ENCODE assay signal across 9 cellular contexts in the genomic region with DNA sequence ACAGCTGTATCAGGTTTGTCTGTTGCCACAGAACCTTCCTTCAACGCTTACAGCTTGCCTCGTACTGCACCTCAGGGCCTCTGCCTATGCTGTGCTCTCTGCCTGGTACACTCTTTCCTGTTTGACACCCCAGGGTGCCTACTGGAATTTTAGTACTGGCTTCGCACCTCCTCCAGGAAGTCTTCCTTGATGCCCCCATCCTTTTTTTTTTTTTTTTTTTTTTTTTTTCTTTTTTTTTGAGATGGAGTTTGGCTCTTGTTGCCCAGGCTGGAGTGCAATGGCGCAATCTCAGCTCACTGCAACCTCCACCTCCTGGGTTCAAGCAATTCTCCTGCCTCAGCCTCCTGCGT. TPM values are rescaled to one million over a fixed set of nuclear protein-coding genes. Genes with fewer than 3 reads are reported as not detected.
DNase-seq lines count a peak whose midpoint lies in the region; ATAC-seq and TF ChIP-seq lines count a peak whose summit lies in the region.
"Not testable (repeated sequence)": the region's sequence is repeated elsewhere in the genome, so short reads cannot be mapped to it uniquely, and the experiment has no call there.
"Had no signal": no experiment of that assay in that cellular context is flagged by ENCODE, and none has a peak within 500 bp of the region (broad histone marks: within the 10 kb centered on the region; RNA-seq: fewer than 3 reads in every experiment).

No MANE protein-coding gene starts in this region.

- not testable (repeated sequence) for H2BK15ac ChIP-seq in IMR-90 (ENCODE audit: low read depth, low read length)

- intact Hi-C loops in IMR-90 (cut with micrococcal nuclease); body of pancreas (cut with DNase I); left colon (cut with DNase I, micrococcal nuclease); mucosa of descending colon (cut with DNase I, micrococcal nuclease): not testable (repeated sequence)

- H3K27ac ChIP-seq in IMR-90 (ENCODE audit: insufficient read depth, low read length), result not testable (repeated sequence)
- H3K27ac ChIP-seq in body of pancreas, result peak overlapping the region; percentile 75 to 88 (median 83)
- H3K27ac ChIP-seq in substantia nigra (ENCODE audit: low read depth, low read length, poor library complexity, severe bottlenecking), result peak overlapping the region; percentile 38

- dilution Hi-C loops in IMR-90 (cut with HindIII; ENCODE audit: low sequenced_read_pairs, unreplicated experiment), result not testable (repeated sequence)

- H2AK9ac ChIP-seq in IMR-90 (replicated peaks; ENCODE audit: low read depth, low read length, poor library complexity), result peak overlapping the region; percentile 24

- in situ Hi-C loops in IMR-90 (cut with MboI; ENCODE audit: low sequenced_read_pairs), result not testable (repeated sequence)

- H3K14ac ChIP-seq in IMR-90 (replicated peaks; ENCODE audit: low read depth, low read length), result not testable (repeated sequence)

- H3K4me1 ChIP-seq in IMR-90 (ENCODE audit: control insufficient read depth, insufficient read depth, low read length); mucosa of descending colon (ENCODE audit: low read depth): not testable (repeated sequence)
- peaks cover 74% of the 10 kb centered on the region for H3K4me1 ChIP-seq in body of pancreas

- H3K4ac ChIP-seq in IMR-90 (ENCODE audit: low read depth, low read length), result not testable (repeated sequence)

- not testable (repeated sequence) for TF ChIP-seq RAD21 in IMR-90 (IDR thresholded peaks at IDR 0.05; ENCODE audit: low read length)

- CTCF ChIA-PET in IMR-90 (lab: Yijun Ruan, JAX), result interaction anchor here (1.2 kb wide), 1 partner anchor 35 kb away, joined by 4 read pairs; no protein-coding TSS in a partner anchor

- not testable (repeated sequence) for H3K9me1 ChIP-seq in IMR-90 (ENCODE audit: insufficient read depth, low read length)

- not testable (repeated sequence) for H2BK20ac ChIP-seq in IMR-90 (ENCODE audit: low read depth, low read length)

- H2BK5ac ChIP-seq in IMR-90 (ENCODE audit: low read depth, low read length, poor library complexity, severe bottlenecking), result not testable (repeated sequence)

- not testable (repeated sequence) for H3K36me3 ChIP-seq in IMR-90 (ENCODE audit: control insufficient read depth, insufficient read depth, low read length); body of pancreas (replicated peaks in 1 of 2; ENCODE audit: insufficient read depth in 1 of 2, low read depth in 2 of 2); mucosa of descending colon (ENCODE audit: low read depth)

- H4K8ac ChIP-seq in IMR-90 (ENCODE audit: low read depth in 2 of 2, low read length in 2 of 2), result not testable (repeated sequence)

- H2AFZ ChIP-seq in IMR-90 (replicated peaks; ENCODE audit: low read length, poor library complexity), result not testable (repeated sequence)

- 100% methylated on average over 1 of the region's 5 CpGs; no CpG with 5 or more reads in 1 of the 2 experiments for WGBS in IMR-90 (ENCODE audit: extremely low coverage in 2 of 2, insufficient read length in 1 of 2), 2 experiments
- 58 to 65% methylated on average over 4 to 5 of the region's 5 CpGs for WGBS in body of pancreas, 2 donors

- ATAC-seq in IMR-90 (ENCODE audit: low read depth); body of pancreas: not testable (repeated sequence)
- peak; percentile 33 for ATAC-seq in left colon
- peak; percentile 3 for ATAC-seq in mucosa of descending colon

- H2BK120ac ChIP-seq in IMR-90 (ENCODE audit: low read depth, low read length), result not testable (repeated sequence)

- not testable (repeated sequence) for H3K9ac ChIP-seq in IMR-90 (ENCODE audit: low read depth, low read length)

- TF ChIP-seq CTCF in IMR-90 (conservative IDR thresholded peaks at IDR 0.05; ENCODE audit: low read depth, low read length); body of pancreas (IDR thresholded peaks at IDR 0.05); mucosa of descending colon (IDR thresholded peaks at IDR 0.05): not testable (repeated sequence)

- not testable (repeated sequence) for H3K4me2 ChIP-seq in IMR-90 (ENCODE audit: low read depth, low read length)

- not testable (repeated sequence) for BruUV-seq in IMR-90 (replicated peaks; lab: Mats Ljungman, UMichigan)

- H3K4me3 ChIP-seq in IMR-90 (ENCODE audit: insufficient read depth, low read depth, low read length); body of pancreas; mucosa of descending colon: not testable (repeated sequence)

- not testable (repeated sequence) for H3K9me3 ChIP-seq in IMR-90 (ENCODE audit: control insufficient read depth, insufficient read depth, low read length); body of pancreas; mucosa of descending colon

- DNase-seq in IMR-90; body of pancreas; left colon; mucosa of descending colon; substantia nigra (lab: John Stamatoyannopoulos, UW): not testable (repeated sequence)

- H4K20me1 ChIP-seq in IMR-90 (ENCODE audit: insufficient read depth, low read length), result not testable (repeated sequence)

- not testable (repeated sequence) for H2AK5ac ChIP-seq in IMR-90 (ENCODE audit: low read depth, low read length)

- POLR2A ChIA-PET in IMR-90 (lab: Charles Lee; ENCODE audit: unreplicated experiment), result interaction anchor here (0.6 kb wide), 1 partner anchor 54 kb away, joined by 3 read pairs; no protein-coding TSS in a partner anchor

- H3K27me3 ChIP-seq in IMR-90 (ENCODE audit: control insufficient read depth, insufficient read depth, low read length), result peaks cover 31% of the 10 kb centered on the region
- not testable (repeated sequence) for H3K27me3 ChIP-seq in body of pancreas

- not testable (repeated sequence) for H3K79me1 ChIP-seq in IMR-90 (ENCODE audit: low read depth in 1 of 2, low read length in 2 of 2)

- not testable (repeated sequence) for TF ChIP-seq POLR2A in IMR-90 (IDR thresholded peaks at IDR 0.05; ENCODE audit: low read depth, low read length); body of pancreas (IDR thresholded peaks at IDR 0.05)

- not testable (repeated sequence) for H4K5ac ChIP-seq in IMR-90 (ENCODE audit: low read depth, low read length)

- H3K23ac ChIP-seq in IMR-90 (ENCODE audit: low read depth, low read length), result not testable (repeated sequence)

- not testable (repeated sequence) for H3K56ac ChIP-seq in IMR-90 (ENCODE audit: extremely low read depth, insufficient read depth, low read length)

- H4K91ac ChIP-seq in IMR-90 (ENCODE audit: insufficient read depth, low read depth, low read length), result not testable (repeated sequence)

- H3K18ac ChIP-seq in IMR-90 (ENCODE audit: low read depth, low read length), result not testable (repeated sequence)

RNA-seq across cellular contexts. Expression of a gene that starts 6.3 kb away (rescaled TPM):
- total RNA-seq in IMR-90 (2012; rRNA removed), result 0.36 TPM in 1 of 2 replicates, not detected in the other
- 0.12 and 0.36 TPM in 2 replicates for polyA plus RNA-seq in IMR-90 (2012; rRNA removed)
- 0.04 and 0.15 TPM in 2 replicates for polyA plus RNA-seq in IMR-90 (2012; cell fraction: cytosol; rRNA removed)
- polyA plus RNA-seq in IMR-90 (2012; cell fraction: nucleus; rRNA removed; ENCODE audit: low replicate concordance), result 0.37 and 0.78 TPM in 2 replicates
- 10 to 100 TPM in 1 of 2 donors, 1 to 10 TPM in 1; 4.6 to 48.0 TPM for total RNA-seq in body of pancreas
- total RNA-seq in left colon, result not detected
- total RNA-seq in mucosa of descending colon, result under 1 TPM in 2 of 3 donors, not detected in 1; 0.29 to 0.32 TPM
- total RNA-seq: H4, HT-29 had no signal
- polyA plus RNA-seq: IgD-negative memory B cell had no signal

RNA-seq across cellular contexts. Expression of a gene that starts 19.9 kb away (rescaled TPM):
- total RNA-seq in IMR-90 (2012; rRNA removed) (not detected in 2 replicates), body of pancreas (not detected), left colon (not detected), mucosa of descending colon (not detected)
- polyA plus RNA-seq in IMR-90 (2012; rRNA removed), result 0.04 TPM in 1 of 2 replicates, not detected in the other
- not detected in 2 replicates for polyA plus RNA-seq in IMR-90 (2012; cell fraction: cytosol; rRNA removed)
- polyA plus RNA-seq in IMR-90 (2012; cell fraction: nucleus; rRNA removed; ENCODE audit: low replicate concordance), result 0.08 and 0.13 TPM in 2 replicates
- total RNA-seq: H4 had no signal
- polyA plus RNA-seq: BJ, IgD-negative memory B cell had no signal

RNA-seq across cellular contexts. Expression of a gene that starts 24.7 kb away (rescaled TPM):
- total RNA-seq in IMR-90 (2012; rRNA removed) (816 and 867 TPM in 2 replicates), body of pancreas (10 to 100 TPM; 46.2 to 53.7 TPM), left colon (10 to 100 TPM; 46.1 to 81.3 TPM), mucosa of descending colon (100 to 1,000 TPM in 1 of 3 donors, 10 to 100 TPM in 2; 47.0 to 190 (median 96.4) TPM)
- 1,079 and 1,150 TPM in 2 replicates for polyA plus RNA-seq in IMR-90 (2012; rRNA removed)
- polyA plus RNA-seq in IMR-90 (2012; cell fraction: cytosol; rRNA removed), result 411 and 787 TPM in 2 replicates
- polyA plus RNA-seq in IMR-90 (2012; cell fraction: nucleus; rRNA removed; ENCODE audit: low replicate concordance), result 281 and 349 TPM in 2 replicates

RNA-seq across cellular contexts. Expression of a gene that starts 56.2 kb away (rescaled TPM):
- 7.3 and 9.2 TPM in 2 replicates for total RNA-seq in IMR-90 (2012; rRNA removed)
- 23.3 and 26.7 TPM in 2 replicates for polyA plus RNA-seq in IMR-90 (2012; rRNA removed)
- polyA plus RNA-seq in IMR-90 (2012; cell fraction: cytosol; rRNA removed), result 18.0 and 30.3 TPM in 2 replicates
- 18.6 and 46.8 TPM in 2 replicates for polyA plus RNA-seq in IMR-90 (2012; cell fraction: nucleus; rRNA removed; ENCODE audit: low replicate concordance)
- 10 to 100 TPM in 1 of 2 donors, 1 to 10 TPM in 1; 5.2 to 25.4 TPM for total RNA-seq in body of pancreas
- 10 to 100 TPM; 11.5 to 12.1 TPM for total RNA-seq in left colon
- 10 to 100 TPM; 10.7 to 15.3 (median 14.6) TPM for total RNA-seq in mucosa of descending colon
- polyA plus RNA-seq: IgD-negative memory B cell had no signal

RNA-seq across cellular contexts. Expression of a gene that starts 57.6 kb away (rescaled TPM):
- total RNA-seq in IMR-90 (2012; rRNA removed) (3.9 and 4.3 TPM in 2 replicates), body of pancreas (100 to 1,000 TPM in 1 of 2 donors, 10 to 100 TPM in 1; 71.1 to 116 TPM), left colon (100 to 1,000 TPM in 1 of 2 donors, 10 to 100 TPM in 1; 56.8 to 116 TPM), mucosa of descending colon (100 to 1,000 TPM in 1 of 3 donors, 10 to 100 TPM in 2; 42.0 to 129 (median 59.2) TPM)
- polyA plus RNA-seq in IMR-90 (2012; rRNA removed), result 29.3 and 34.3 TPM in 2 replicates
- 22.0 and 34.4 TPM in 2 replicates for polyA plus RNA-seq in IMR-90 (2012; cell fraction: cytosol; rRNA removed)
- 153 and 393 TPM in 2 replicates for polyA plus RNA-seq in IMR-90 (2012; cell fraction: nucleus; rRNA removed; ENCODE audit: low replicate concordance)
- polyA plus RNA-seq: IgD-negative memory B cell had no signal
